In the genomic region with DNA sequence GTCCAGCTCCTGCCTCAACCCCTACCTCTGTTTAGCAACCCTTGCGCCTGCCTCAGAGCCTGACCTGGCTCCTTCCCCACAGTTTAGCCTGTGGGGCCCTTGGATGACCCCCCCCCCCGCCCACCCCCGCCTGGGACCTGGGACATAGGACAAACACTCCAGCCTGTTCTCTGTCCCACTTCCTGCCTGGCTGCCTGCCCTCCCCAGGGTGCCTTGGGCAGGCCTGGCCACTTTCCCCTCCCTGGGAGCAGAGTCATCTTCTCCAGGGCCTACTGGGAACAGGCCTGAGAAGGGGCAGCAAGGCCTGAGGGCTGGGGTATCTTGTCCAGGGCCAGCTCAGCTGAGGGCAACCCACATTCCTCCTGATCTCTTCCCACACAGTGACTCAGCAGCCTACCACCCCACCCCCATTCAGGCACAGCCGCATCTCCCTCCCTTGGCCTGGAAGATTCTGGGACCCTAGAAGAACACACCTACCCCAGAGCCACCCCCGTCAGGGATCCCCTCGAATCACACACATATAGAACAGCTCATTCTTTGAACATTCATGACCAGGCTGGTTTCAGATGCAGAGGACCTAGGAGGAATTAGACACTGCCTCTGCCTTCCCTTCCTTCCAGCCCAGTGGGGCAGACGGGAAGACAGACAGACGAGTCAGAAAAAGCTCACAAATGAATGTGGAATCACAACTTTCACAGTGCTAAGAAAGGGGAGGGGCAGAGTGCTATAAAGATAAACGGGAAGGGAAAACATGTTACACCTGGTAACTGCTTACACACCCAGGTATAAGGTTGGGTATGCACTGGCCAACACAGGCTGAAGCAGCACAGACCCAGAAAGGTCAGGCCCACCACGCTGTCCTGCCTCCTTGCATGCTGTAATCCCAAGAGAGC, we compare ENCODE assay signal across 1 cellular context.
TF ChIP-seq lines count a peak whose summit lies in the region.

No MANE protein-coding gene starts in this region.

TF ChIP-seq in K562, 482 proteins besides CTCF, POLR2A, EP300 and RAD21 (continued from another document and continues in another):
- TF ChIP-seq, protein P1, sequence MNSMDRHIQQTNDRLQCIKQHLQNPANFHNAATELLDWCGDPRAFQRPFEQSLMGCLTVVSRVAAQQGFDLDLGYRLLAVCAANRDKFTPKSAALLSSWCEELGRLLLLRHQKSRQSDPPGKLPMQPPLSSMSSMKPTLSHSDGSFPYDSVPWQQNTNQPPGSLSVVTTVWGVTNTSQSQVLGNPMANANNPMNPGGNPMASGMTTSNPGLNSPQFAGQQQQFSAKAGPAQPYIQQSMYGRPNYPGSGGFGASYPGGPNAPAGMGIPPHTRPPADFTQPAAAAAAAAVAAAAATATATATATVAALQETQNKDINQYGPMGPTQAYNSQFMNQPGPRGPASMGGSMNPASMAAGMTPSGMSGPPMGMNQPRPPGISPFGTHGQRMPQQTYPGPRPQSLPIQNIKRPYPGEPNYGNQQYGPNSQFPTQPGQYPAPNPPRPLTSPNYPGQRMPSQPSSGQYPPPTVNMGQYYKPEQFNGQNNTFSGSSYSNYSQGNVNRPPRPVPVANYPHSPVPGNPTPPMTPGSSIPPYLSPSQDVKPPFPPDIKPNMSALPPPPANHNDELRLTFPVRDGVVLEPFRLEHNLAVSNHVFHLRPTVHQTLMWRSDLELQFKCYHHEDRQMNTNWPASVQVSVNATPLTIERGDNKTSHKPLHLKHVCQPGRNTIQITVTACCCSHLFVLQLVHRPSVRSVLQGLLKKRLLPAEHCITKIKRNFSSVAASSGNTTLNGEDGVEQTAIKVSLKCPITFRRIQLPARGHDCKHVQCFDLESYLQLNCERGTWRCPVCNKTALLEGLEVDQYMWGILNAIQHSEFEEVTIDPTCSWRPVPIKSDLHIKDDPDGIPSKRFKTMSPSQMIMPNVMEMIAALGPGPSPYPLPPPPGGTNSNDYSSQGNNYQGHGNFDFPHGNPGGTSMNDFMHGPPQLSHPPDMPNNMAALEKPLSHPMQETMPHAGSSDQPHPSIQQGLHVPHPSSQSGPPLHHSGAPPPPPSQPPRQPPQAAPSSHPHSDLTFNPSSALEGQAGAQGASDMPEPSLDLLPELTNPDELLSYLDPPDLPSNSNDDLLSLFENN (IDR thresholded peaks at IDR 0.05; ENCODE audit: low read depth in 2 of 2, low read length in 2 of 2), result no peak
- TF ChIP-seq SLC30A9 (CRISPR knock-in tag; IDR thresholded peaks at IDR 0.05) (no peak), ZNF143 (CRISPR knock-in tag; IDR thresholded peaks at IDR 0.05) (no peak), NFIX (CRISPR knock-in tag; IDR thresholded peaks at IDR 0.05; ENCODE audit: low read depth) (no peak), RAD51 (IDR thresholded peaks at IDR 0.05; ENCODE audit: borderline replicate concordance, low read depth) (no peak), CHD2 (IDR thresholded peaks at IDR 0.05; ENCODE audit: low read depth, low read length) (no peak), BMI1 (IDR thresholded peaks at IDR 0.05; ENCODE audit: low read length) (no peak), FOXP1 (CRISPR knock-in tag; IDR thresholded peaks at IDR 0.05) (peak; percentile 69; the same call in 1 of the 2 replicates), SAP30 (IDR thresholded peaks at IDR 0.05; ENCODE audit: borderline replicate concordance, insufficient read depth, low read depth, low read length, poor library complexity, severe bottlenecking) (no peak), POLR2G (IDR thresholded peaks at IDR 0.05; ENCODE audit: low read depth, low read length) (no peak; the same call in 1 of the 2 replicates), ZNF232 (CRISPR knock-in tag; IDR thresholded peaks at IDR 0.05) (no peak), RBM15 (IDR thresholded peaks at IDR 0.05; ENCODE audit: insufficient read depth, low read length) (no peak), DPF2 (IDR thresholded peaks at IDR 0.05) (peak; percentile 81), ZZZ3 (IDR thresholded peaks at IDR 0.05) (no peak), HMG20A (CRISPR knock-in tag; conservative IDR thresholded peaks at IDR 0.05) (no peak), NCOR1 (IDR thresholded peaks at IDR 0.05) (no peak; the same call in 1 of the 2 replicates), ZNF347 (CRISPR knock-in tag; IDR thresholded peaks at IDR 0.05; ENCODE audit: low read depth) (no peak), SIRT6 (IDR thresholded peaks at IDR 0.05; ENCODE audit: low read depth, low read length) (no peak), CBX8 (IDR thresholded peaks at IDR 0.05; ENCODE audit: borderline replicate concordance, extremely low read depth, low read depth, low read length, poor library complexity, severe bottlenecking) (no peak), ZKSCAN3 (CRISPR knock-in tag; IDR thresholded peaks at IDR 0.05) (no peak), MTA3 (IDR thresholded peaks at IDR 0.05; ENCODE audit: borderline replicate concordance) (no peak), MYNN (IDR thresholded peaks at IDR 0.05) (peak; percentile 77), MYNN (CRISPR knock-in tag; IDR thresholded peaks at IDR 0.05) (no peak), ELF1 (tag; IDR thresholded peaks at IDR 0.05) (no peak), NFXL1 (CRISPR knock-in tag; IDR thresholded peaks at IDR 0.05) (no peak), RB1 (IDR thresholded peaks at IDR 0.05; ENCODE audit: low read depth) (no peak), ZNF589 (CRISPR knock-in tag; IDR thresholded peaks at IDR 0.05; ENCODE audit: low read depth) (peak; percentile 45; the same call in 1 of the 2 replicates), NFIC (IDR thresholded peaks at IDR 0.05) (0 out of 2 replicates have a peak, but pooled peaks have one; percentile 13), SIN3A (IDR thresholded peaks at IDR 0.05; ENCODE audit: borderline replicate concordance in 2 of 2, control insufficient read depth in 1 of 2, low read depth in 2 of 2, low read length in 2 of 2) (no peak), ZFPM2 (CRISPR knock-in tag; IDR thresholded peaks at IDR 0.05) (no peak), ZNF695 (CRISPR knock-in tag; IDR thresholded peaks at IDR 0.05) (no peak), KLF10 (CRISPR knock-in tag; IDR thresholded peaks at IDR 0.05) (no peak), PHB (CRISPR knock-in tag; IDR thresholded peaks at IDR 0.05) (no peak), POLR2H (tag; IDR thresholded peaks at IDR 0.05; ENCODE audit: low read depth) (no peak), C11orf30 (IDR thresholded peaks at IDR 0.05; ENCODE audit: low read depth) (peak; percentile 94), ATF7 (IDR thresholded peaks at IDR 0.05) (no peak), PHF21A (IDR thresholded peaks at IDR 0.05; ENCODE audit: borderline replicate concordance, low read depth) (no peak; the same call in 1 of the 2 replicates)
- TF ChIP-seq, protein P2, sequence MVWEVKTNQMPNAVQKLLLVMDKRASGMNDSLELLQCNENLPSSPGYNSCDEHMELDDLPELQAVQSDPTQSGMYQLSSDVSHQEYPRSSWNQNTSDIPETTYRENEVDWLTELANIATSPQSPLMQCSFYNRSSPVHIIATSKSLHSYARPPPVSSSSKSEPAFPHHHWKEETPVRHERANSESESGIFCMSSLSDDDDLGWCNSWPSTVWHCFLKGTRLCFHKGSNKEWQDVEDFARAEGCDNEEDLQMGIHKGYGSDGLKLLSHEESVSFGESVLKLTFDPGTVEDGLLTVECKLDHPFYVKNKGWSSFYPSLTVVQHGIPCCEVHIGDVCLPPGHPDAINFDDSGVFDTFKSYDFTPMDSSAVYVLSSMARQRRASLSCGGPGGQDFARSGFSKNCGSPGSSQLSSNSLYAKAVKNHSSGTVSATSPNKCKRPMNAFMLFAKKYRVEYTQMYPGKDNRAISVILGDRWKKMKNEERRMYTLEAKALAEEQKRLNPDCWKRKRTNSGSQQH (CRISPR knock-in tag; IDR thresholded peaks at IDR 0.05), result no peak
- TF ChIP-seq, protein P3, sequence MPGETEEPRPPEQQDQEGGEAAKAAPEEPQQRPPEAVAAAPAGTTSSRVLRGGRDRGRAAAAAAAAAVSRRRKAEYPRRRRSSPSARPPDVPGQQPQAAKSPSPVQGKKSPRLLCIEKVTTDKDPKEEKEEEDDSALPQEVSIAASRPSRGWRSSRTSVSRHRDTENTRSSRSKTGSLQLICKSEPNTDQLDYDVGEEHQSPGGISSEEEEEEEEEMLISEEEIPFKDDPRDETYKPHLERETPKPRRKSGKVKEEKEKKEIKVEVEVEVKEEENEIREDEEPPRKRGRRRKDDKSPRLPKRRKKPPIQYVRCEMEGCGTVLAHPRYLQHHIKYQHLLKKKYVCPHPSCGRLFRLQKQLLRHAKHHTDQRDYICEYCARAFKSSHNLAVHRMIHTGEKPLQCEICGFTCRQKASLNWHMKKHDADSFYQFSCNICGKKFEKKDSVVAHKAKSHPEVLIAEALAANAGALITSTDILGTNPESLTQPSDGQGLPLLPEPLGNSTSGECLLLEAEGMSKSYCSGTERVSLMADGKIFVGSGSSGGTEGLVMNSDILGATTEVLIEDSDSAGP (CRISPR knock-in tag; IDR thresholded peaks at IDR 0.05), result no peak
- TF ChIP-seq, protein P4, sequence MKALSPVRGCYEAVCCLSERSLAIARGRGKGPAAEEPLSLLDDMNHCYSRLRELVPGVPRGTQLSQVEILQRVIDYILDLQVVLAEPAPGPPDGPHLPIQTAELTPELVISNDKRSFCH (CRISPR knock-in tag; IDR thresholded peaks at IDR 0.05), result no peak
- TF ChIP-seq, protein P4 (tag; IDR thresholded peaks at IDR 0.05), result 0 out of 2 replicates have a peak, but pooled peaks have one; percentile 37
- TF ChIP-seq, protein P5, sequence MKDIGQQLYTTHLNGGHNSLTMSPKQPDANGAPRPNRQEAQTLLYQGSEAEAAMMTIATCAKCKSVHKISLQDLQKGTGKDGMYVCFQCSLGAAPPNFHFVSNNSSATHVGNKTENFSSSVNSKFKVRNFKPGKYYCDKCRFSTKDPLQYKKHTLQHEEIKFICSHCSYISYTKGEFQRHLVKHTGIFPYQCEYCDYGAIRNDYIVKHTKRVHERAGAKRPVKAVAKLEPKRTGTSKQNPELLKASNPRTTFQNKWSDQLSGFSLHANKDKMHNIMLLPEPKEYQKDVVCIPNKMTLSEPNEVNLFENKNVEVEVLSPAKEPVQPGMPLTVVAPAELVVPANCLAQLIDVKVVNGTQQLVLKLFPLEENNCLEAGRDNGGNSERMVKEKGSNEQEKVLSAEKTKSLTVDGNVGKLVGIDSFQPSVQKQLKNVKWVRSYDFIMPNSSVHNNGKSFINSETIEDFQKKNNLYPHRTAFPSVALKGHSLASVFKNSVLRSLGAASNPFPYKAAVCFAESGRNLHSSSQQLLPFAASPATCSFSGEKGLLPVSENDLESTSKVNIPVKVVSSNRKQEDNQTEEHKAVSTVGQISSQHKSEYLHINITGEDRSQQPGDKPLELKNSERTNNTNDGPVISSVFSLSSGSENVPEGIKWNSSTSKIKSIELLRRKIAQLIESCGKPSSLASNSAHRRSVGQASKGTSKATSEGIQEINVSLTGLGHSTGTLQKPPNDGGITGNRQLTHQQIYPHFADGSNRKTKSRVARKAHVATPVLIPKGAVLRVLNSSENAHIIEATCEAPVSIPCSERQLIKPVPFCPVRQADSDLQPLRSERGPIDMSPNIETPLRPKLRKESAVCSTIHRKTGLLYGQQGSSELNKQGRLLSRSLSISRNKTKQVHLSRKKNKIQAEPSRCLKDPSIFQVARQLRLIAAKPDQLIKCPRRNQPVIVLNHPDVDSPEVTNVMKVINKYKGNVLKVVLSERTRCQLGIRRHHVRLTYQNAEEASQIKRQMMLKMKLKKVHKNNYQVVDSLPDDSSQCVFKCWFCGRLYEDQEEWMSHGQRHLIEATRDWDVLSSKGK (CRISPR knock-in tag; IDR thresholded peaks at IDR 0.05), result no peak
- TF ChIP-seq, protein P6, sequence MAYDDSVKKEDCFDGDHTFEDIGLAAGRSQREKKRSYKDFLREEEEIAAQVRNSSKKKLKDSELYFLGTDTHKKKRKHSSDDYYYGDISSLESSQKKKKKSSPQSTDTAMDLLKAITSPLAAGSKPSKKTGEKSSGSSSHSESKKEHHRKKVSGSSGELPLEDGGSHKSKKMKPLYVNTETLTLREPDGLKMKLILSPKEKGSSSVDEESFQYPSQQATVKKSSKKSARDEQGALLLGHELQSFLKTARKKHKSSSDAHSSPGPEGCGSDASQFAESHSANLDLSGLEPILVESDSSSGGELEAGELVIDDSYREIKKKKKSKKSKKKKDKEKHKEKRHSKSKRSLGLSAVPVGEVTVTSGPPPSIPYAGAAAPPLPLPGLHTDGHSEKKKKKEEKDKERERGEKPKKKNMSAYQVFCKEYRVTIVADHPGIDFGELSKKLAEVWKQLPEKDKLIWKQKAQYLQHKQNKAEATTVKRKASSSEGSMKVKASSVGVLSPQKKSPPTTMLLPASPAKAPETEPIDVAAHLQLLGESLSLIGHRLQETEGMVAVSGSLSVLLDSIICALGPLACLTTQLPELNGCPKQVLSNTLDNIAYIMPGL (CRISPR knock-in tag; IDR thresholded peaks at IDR 0.05), result no peak
- TF ChIP-seq, protein P7, sequence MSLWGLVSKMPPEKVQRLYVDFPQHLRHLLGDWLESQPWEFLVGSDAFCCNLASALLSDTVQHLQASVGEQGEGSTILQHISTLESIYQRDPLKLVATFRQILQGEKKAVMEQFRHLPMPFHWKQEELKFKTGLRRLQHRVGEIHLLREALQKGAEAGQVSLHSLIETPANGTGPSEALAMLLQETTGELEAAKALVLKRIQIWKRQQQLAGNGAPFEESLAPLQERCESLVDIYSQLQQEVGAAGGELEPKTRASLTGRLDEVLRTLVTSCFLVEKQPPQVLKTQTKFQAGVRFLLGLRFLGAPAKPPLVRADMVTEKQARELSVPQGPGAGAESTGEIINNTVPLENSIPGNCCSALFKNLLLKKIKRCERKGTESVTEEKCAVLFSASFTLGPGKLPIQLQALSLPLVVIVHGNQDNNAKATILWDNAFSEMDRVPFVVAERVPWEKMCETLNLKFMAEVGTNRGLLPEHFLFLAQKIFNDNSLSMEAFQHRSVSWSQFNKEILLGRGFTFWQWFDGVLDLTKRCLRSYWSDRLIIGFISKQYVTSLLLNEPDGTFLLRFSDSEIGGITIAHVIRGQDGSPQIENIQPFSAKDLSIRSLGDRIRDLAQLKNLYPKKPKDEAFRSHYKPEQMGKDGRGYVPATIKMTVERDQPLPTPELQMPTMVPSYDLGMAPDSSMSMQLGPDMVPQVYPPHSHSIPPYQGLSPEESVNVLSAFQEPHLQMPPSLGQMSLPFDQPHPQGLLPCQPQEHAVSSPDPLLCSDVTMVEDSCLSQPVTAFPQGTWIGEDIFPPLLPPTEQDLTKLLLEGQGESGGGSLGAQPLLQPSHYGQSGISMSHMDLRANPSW (CRISPR knock-in tag; IDR thresholded peaks at IDR 0.05), result no peak
- TF ChIP-seq, protein P8, sequence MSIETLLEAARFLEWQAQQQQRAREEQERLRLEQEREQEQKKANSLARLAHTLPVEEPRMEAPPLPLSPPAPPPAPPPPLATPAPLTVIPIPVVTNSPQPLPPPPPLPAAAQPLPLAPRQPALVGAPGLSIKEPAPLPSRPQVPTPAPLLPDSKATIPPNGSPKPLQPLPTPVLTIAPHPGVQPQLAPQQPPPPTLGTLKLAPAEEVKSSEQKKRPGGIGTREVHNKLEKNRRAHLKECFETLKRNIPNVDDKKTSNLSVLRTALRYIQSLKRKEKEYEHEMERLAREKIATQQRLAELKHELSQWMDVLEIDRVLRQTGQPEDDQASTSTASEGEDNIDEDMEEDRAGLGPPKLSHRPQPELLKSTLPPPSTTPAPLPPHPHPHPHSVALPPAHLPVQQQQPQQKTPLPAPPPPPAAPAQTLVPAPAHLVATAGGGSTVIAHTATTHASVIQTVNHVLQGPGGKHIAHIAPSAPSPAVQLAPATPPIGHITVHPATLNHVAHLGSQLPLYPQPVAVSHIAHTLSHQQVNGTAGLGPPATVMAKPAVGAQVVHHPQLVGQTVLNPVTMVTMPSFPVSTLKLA (conservative IDR thresholded peaks at IDR 0.05), result 0 out of 4 replicates have a peak, but pooled peaks of 1 of the 2 experiments have one; percentile 21
